ENCODE assay signal across 1 cellular context in genomic region chr1:3393987-3394920, GRCh38.
TF ChIP-seq lines count a peak whose summit lies in the region.

No MANE protein-coding gene starts in this region.

TF ChIP-seq in HepG2, 621 proteins besides CTCF, POLR2A, EP300 and RAD21 (continued from another document):
- TF ChIP-seq E2F2 (CRISPR knock-in tag; IDR thresholded peaks at IDR 0.05; ENCODE audit: borderline replicate concordance): no peak
